ENCODE assay signal across 22 cellular contexts in genomic region chr12:77042834-77043233, GRCh38. TPM values are rescaled to one million over a fixed set of nuclear protein-coding genes. Genes with fewer than 3 reads are reported as not detected.
A peak's percentile ranks its signal among the peaks of the same experiment; 100 is the strongest.
DNase-seq lines count a peak whose midpoint lies in the region; ATAC-seq, FAIRE-seq and TF ChIP-seq lines count a peak whose summit lies in the region.
"Had no signal": no experiment of that assay in that cellular context is flagged by ENCODE, and none has a peak within 500 bp of the region (broad histone marks: within the 10 kb centered on the region; RNA-seq: fewer than 3 reads in every experiment).

No MANE protein-coding gene starts in this region.

- no peak overlapping the region; the same call in 1 of the 2 replicates for H3K4me3 ChIP-seq in GM12878
- H3K4me3 ChIP-seq in HepG2 (replicated peaks in 1 of 3; ENCODE audit: insufficient read depth in 1 of 3, low read depth in 2 of 3, low read length in 3 of 3), result no peak overlapping the region
- H3K4me3 ChIP-seq: gastroesophageal sphincter, spleen, upper lobe of right lung had no signal

- intact Hi-C loops in GM12878 (cut with micrococcal nuclease; ENCODE audit: unreplicated experiment) (loop anchor here (10.0 kb wide), 2 partner anchors 642 to 882 kb away; no protein-coding TSS in a partner anchor), HepG2 (cut with micrococcal nuclease; ENCODE audit: unreplicated experiment) (no loop called here)

- H3K9me3 ChIP-seq in GM12878 (replicated peaks; ENCODE audit: control insufficient read depth, insufficient read depth, low read length) (no peaks in the 10 kb centered on the region; the same call in 1 of the 3 replicates), HepG2 (ENCODE audit: low read length) (no peaks in the 10 kb centered on the region)
- H3K9me3 ChIP-seq: upper lobe of right lung had no signal

- peak; percentile 76 for ATAC-seq in GM18868 (IDR thresholded peaks at IDR 0.05; ENCODE audit: unreplicated experiment)
- peak; percentile 65 for ATAC-seq in GM21515 (IDR thresholded peaks at IDR 0.05; ENCODE audit: unreplicated experiment)
- ATAC-seq in HG03095 (IDR thresholded peaks at IDR 0.05; ENCODE audit: unreplicated experiment), result peak; percentile 65
- ATAC-seq in GM12878, result peak; percentile 70
- no peak for ATAC-seq in HepG2
- ATAC-seq: activated T-cell treated with anti-CD3 and anti-CD28 coated beads, Interleukin-2, amount 50 U/mL, for 72 hours; CD8-positive, alpha-beta T cell; gastroesophageal sphincter; Right ventricle myocardium inferior; upper lobe of right lung had no signal

- TF ChIP-seq RAD21 in GM12878 (IDR thresholded peaks at IDR 0.05; ENCODE audit: insufficient read depth, low read depth, low read length) (no peak), HepG2 (CRISPR knock-in tag; IDR thresholded peaks at IDR 0.05) (no peak)

- H4K20me1 ChIP-seq in GM12878 (ENCODE audit: control insufficient read depth, insufficient read depth), result no peaks in the 10 kb centered on the region
- no peaks in the 10 kb centered on the region for H4K20me1 ChIP-seq in HepG2 (ENCODE audit: insufficient read depth, low read length)

- TF ChIP-seq POLR2A in GM12878 (IDR thresholded peaks at IDR 0.05; ENCODE audit: low read depth, low read length) (no peak), HepG2 (IDR thresholded peaks at IDR 0.05; ENCODE audit: insufficient read depth in 1 of 2, low read depth in 2 of 2, low read length in 2 of 2) (no peak)

- H3K36me3 ChIP-seq in GM12878 (ENCODE audit: control insufficient read depth in 2 of 2, insufficient read depth in 2 of 2, low read length in 1 of 2), result peaks cover 5 to 29% of the 10 kb centered on the region in 2 experiments
- peaks cover 8 to 27% of the 10 kb centered on the region in 2 experiments; a peak in 4 of 5 replicates for H3K36me3 ChIP-seq in HepG2 (replicated peaks in 1 of 2; ENCODE audit: control insufficient read depth in 1 of 2, insufficient read depth in 2 of 2, low read length in 2 of 2)
- H3K36me3 ChIP-seq: gastroesophageal sphincter, upper lobe of right lung had no signal

- 94% methylated on average over 8 of the region's 8 CpGs for whole genome bisulfite sequencing in GM12878 (ENCODE audit: insufficient coverage, insufficient replicate concordance, low lambda C conversion rate, missing lambda C conversion rate)
- WGBS in HepG2 (ENCODE audit: low lambda C conversion rate), result 93% methylated on average over 8 of the region's 8 CpGs

- FAIRE-seq in GM12878 (lab: Jason Lieb, UNC) (no peak), HepG2 (lab: Jason Lieb, UNC) (no peak)
- FAIRE-seq: astrocyte, HTR-8/SVneo had no signal

- in situ Hi-C loops in GM12878 (cut with MboI) (no loop called here), HepG2 (cut with HindIII; ENCODE audit: extremely low pct_ligation_motif_present, low pct_unique_long_range_greater_than_20kb) (no loop called here)

- TF ChIP-seq EP300 in GM12878 (IDR thresholded peaks at IDR 0.05; ENCODE audit: borderline replicate concordance in 1 of 2, control insufficient read depth in 1 of 2, low read depth in 2 of 2, low read length in 2 of 2), result no peak
- no peak for TF ChIP-seq EP300 in HepG2 (IDR thresholded peaks at IDR 0.05; ENCODE audit: low read depth in 2 of 2, low read length in 2 of 2)
- no peak for TF ChIP-seq EP300 in HepG2 (CRISPR knock-in tag; IDR thresholded peaks at IDR 0.05; ENCODE audit: borderline replicate concordance)

- H3K27ac ChIP-seq in GM12878 (ENCODE audit: control insufficient read depth, insufficient read depth) (no peak overlapping the region; the same call in 1 of the 2 replicates), HepG2 (ENCODE audit: extremely low read length, insufficient read depth, low read length) (no peak overlapping the region)
- H3K27ac ChIP-seq: gastroesophageal sphincter, spleen, upper lobe of right lung had no signal

- H3K79me2 ChIP-seq in GM12878 (ENCODE audit: control insufficient read depth, insufficient read depth, low read length) (no peaks in the 10 kb centered on the region), HepG2 (ENCODE audit: insufficient read depth, low read length) (no peaks in the 10 kb centered on the region)

- H3K27me3 ChIP-seq in GM12878 (replicated peaks in 1 of 2; ENCODE audit: control insufficient read depth in 2 of 2, insufficient read depth in 2 of 2, low read length in 1 of 2) (no peaks in the 10 kb centered on the region), HepG2 (ENCODE audit: control insufficient read depth in 1 of 2, insufficient read depth in 2 of 2, low read length in 2 of 2) (no peaks in the 10 kb centered on the region)
- H3K27me3 ChIP-seq: gastroesophageal sphincter, spleen, upper lobe of right lung had no signal

- no TSS peak for BruUV-seq in GM12878 (replicated peaks; lab: Mats Ljungman, UMichigan)
- no TSS peak for BruUV-seq in HepG2 (replicated peaks; lab: Mats Ljungman, UMichigan)

- H3K4me1 ChIP-seq in GM12878 (ENCODE audit: control insufficient read depth, insufficient read depth, low read length) (peaks cover 16% of the 10 kb centered on the region), HepG2 (ENCODE audit: insufficient read depth, low read length) (no peaks in the 10 kb centered on the region)
- H3K4me1 ChIP-seq: gastroesophageal sphincter, spleen, upper lobe of right lung had no signal

- CTCF ChIA-PET in GM12878 (lab: Yijun Ruan, JAX), result interaction anchor here (1.7 to 2.3 kb wide), 2 partner anchors 17 to 32 kb away, joined by 6 to 9 read pairs; no protein-coding TSS in a partner anchor
- CTCF ChIA-PET in HepG2 (lab: Yijun Ruan, JAX; ENCODE audit: low intra/inter-chr PET ratio, low total read pairs), result no interaction called here

- no peak overlapping the region for H2AFZ ChIP-seq in GM12878 (ENCODE audit: control insufficient read depth, low read depth, low read length)
- no peak overlapping the region for H2AFZ ChIP-seq in HepG2 (ENCODE audit: low read length)

- SMC1A ChIA-PET in GM12878 (lab: Charles Lee; ENCODE audit: uncharacterized antibody, unreplicated experiment), result interaction anchor here (0.9 to 1.9 kb wide), 6 partner anchors 10 to 52 kb away, joined by 3 to 6 read pairs (median 4); no protein-coding TSS in a partner anchor

- RAD21 ChIA-PET in GM12878 (lab: Charles Lee; ENCODE audit: unreplicated experiment), result no interaction called here

- no peak for DNase-seq in GM12878 (ENCODE audit: low read depth, low spot score)
- no peak for DNase-seq in superior temporal gyrus (ENCODE audit: extremely low spot score)
- DNase-seq in NOMO-1 (lab: John Stamatoyannopoulos, UW; ENCODE audit: unreplicated experiment in 2 of 2), result no peak
- no peak for DNase-seq in NCI-H2029 (lab: John Stamatoyannopoulos, UW)
- no peak for DNase-seq in HepG2 (ENCODE audit: low spot score)
- DNase-seq: activated naive CD4-positive, alpha-beta T cell treated with anti-CD3 and anti-CD28 coated beads, Interleukin-2, amount 50 U/mL, for 16 hours; activated T-cell treated with anti-CD3 and anti-CD28 coated beads, Interleukin-2, amount 50 U/mL, for 72 hours; CD8-positive, alpha-beta T cell; DMS53; effector CD8-positive, alpha-beta T cell; kidney glomerular epithelial cell; NCI-H524 treated with DMSO at 0.1 percent for 48 hours; spleen; stimulated activated CD4-positive, alpha-beta T cell treated with anti-CD3 and anti-CD28 coated beads, Interleukin-4, amount 100 ng/mL, for 24 hours; upper lobe of right lung had no signal

- TF ChIP-seq CTCF in GM12878 (IDR thresholded peaks at IDR 0.05 in 2 of 3, conservative IDR thresholded peaks at IDR 0.05 in 1 of 3; ENCODE audit: control insufficient read depth in 2 of 3, extremely low read depth in 1 of 3, insufficient read depth in 1 of 3, low read depth in 3 of 3, low read length in 3 of 3), result no peak
- TF ChIP-seq CTCF in HepG2 (CRISPR knock-in tag; IDR thresholded peaks at IDR 0.05), result no peak

- POLR2A ChIA-PET in GM12878 (lab: Charles Lee) (interaction anchor here (1.3 kb wide), 1 partner anchor 21 kb away, joined by 3 read pairs; no protein-coding TSS in a partner anchor), HepG2 (lab: Yijun Ruan, JAX) (no interaction called here)

- H3K4me2 ChIP-seq in GM12878 (ENCODE audit: control insufficient read depth, insufficient read depth) (no peak overlapping the region; the same call in 1 of the 2 replicates), HepG2 (ENCODE audit: low read depth, low read length) (no peak overlapping the region)

- H3K9ac ChIP-seq in GM12878 (ENCODE audit: control insufficient read depth, insufficient read depth, low read length) (no peak overlapping the region), HepG2 (ENCODE audit: insufficient read depth, low read depth, low read length) (no peak overlapping the region)

RNA-seq across cellular contexts. Expression of gene E2F7, which starts 22.5 kb away (rescaled TPM):
- 48.1 and 50.4 TPM in 2 replicates for total RNA-seq in GM12878 (2013; cell fraction: nucleolus; rRNA removed)
- total RNA-seq in GM12878 (2014; rRNA removed), result 16.9 and 17.7 TPM in 2 replicates
- total RNA-seq in GM12878 (2014; rRNA removed; fragmentation: Illumina TruSeq; extraction: Trizol), result 21.2 and 22.3 TPM in 2 replicates
- 26.1 and 29.7 TPM in 2 replicates for total RNA-seq in GM12878 (2021)
- 3.2 TPM for polyA plus RNA-seq in GM12878 (2011; ENCODE audit: low read depth)
- polyA plus RNA-seq in GM12878 (2011; rRNA removed), result 15.6 and 18.0 TPM in 2 replicates
- 9.6 and 9.9 TPM in 2 replicates for polyA plus RNA-seq in GM12878 (2011; cell fraction: cytosol; rRNA removed)
- 34.9 and 45.1 TPM in 2 replicates for polyA plus RNA-seq in GM12878 (2011; cell fraction: nucleus; rRNA removed)
- 5.4 and 6.7 TPM in 2 replicates for polyA plus RNA-seq in GM12878 (2012)
- 32.1 and 34.2 TPM in 2 replicates for polyA plus RNA-seq in GM12878 (2014; fragmentation: Illumina TruSeq; extraction: Trizol)
- polyA plus RNA-seq in GM12878 (2014; fragmentation: Nextera tagmentation; extraction: Ambion mirVana), result 1 to 10 TPM; 5.6 to 7.0 TPM
- polyA plus RNA-seq in GM12878 (2014; rRNA removed), result 18.1 and 18.5 TPM in 2 replicates
- polyA plus RNA-seq in GM12878 (2016; fragmentation: Nextera tagmentation; extraction: Ambion mirVana), result 10 to 100 TPM; 24.7 to 27.4 TPM
- polyA minus RNA-seq in GM12878 (2011; rRNA and poly(A)+ RNA removed), result 13.2 and 13.4 TPM in 2 replicates
- polyA minus RNA-seq in GM12878 (2011; cell fraction: cytosol; rRNA and poly(A)+ RNA removed), result 7.2 and 7.7 TPM in 2 replicates
- 30.2 and 55.2 TPM in 2 replicates for polyA minus RNA-seq in GM12878 (2011; cell fraction: nucleus; rRNA and poly(A)+ RNA removed)
- total RNA-seq in HepG2 (2016; rRNA removed; fragmentation: Illumina TruSeq; extraction: Trizol), result 7.3 and 9.1 TPM in 2 replicates
- total RNA-seq in HepG2 (2016; cell fraction: cytosol; rRNA removed; fragmentation: Illumina TruSeq; extraction: Trizol; ENCODE audit: low read depth), result 0.88 and 1.0 TPM in 2 replicates
- total RNA-seq in HepG2 (2016; cell fraction: insoluble cytoplasmic fraction; rRNA removed; fragmentation: Illumina TruSeq; extraction: Trizol), result 7.3 and 8.5 TPM in 2 replicates
- 2.5 and 3.6 TPM in 2 replicates for total RNA-seq in HepG2 (2016; cell fraction: membrane; rRNA removed; fragmentation: Illumina TruSeq; extraction: Trizol)
- total RNA-seq in HepG2 (2016; cell fraction: nucleus; rRNA removed; fragmentation: Illumina TruSeq; extraction: Trizol), result 9.1 and 13.5 TPM in 2 replicates
- polyA plus RNA-seq in HepG2 (2011; rRNA removed), result 1.1 and 1.7 TPM in 2 replicates
- 0.82 and 0.83 TPM in 2 replicates for polyA plus RNA-seq in HepG2 (2011; cell fraction: cytosol; rRNA removed)
- polyA plus RNA-seq in HepG2 (2011; cell fraction: nucleus; rRNA removed), result 2.6 and 3.6 TPM in 2 replicates
- 0.63 and 1.6 TPM in 2 replicates for polyA plus RNA-seq in HepG2 (2012)
- polyA plus RNA-seq in HepG2 (2016; cell fraction: cytosol; fragmentation: Illumina TruSeq; extraction: Trizol; ENCODE audit: low read depth), result 0.17 and 0.53 TPM in 2 replicates
- 6.4 and 6.9 TPM in 2 replicates for polyA plus RNA-seq in HepG2 (2016; cell fraction: insoluble cytoplasmic fraction; fragmentation: Illumina TruSeq; extraction: Trizol; ENCODE audit: low read depth)
- polyA plus RNA-seq in HepG2 (2016; cell fraction: membrane; fragmentation: Illumina TruSeq; extraction: Trizol; ENCODE audit: low read depth), result 0.88 and 0.95 TPM in 2 replicates
- polyA plus RNA-seq in HepG2 (2016; cell fraction: nucleus; fragmentation: Illumina TruSeq; extraction: Trizol; ENCODE audit: insufficient read depth, low read depth), result 7.4 and 7.5 TPM in 2 replicates
- 2.2 and 11.3 TPM in 2 replicates for polyA minus RNA-seq in HepG2 (2011; rRNA and poly(A)+ RNA removed; ENCODE audit: low replicate concordance)
- 1.3 and 2.4 TPM in 2 replicates for polyA minus RNA-seq in HepG2 (2011; cell fraction: cytosol; rRNA and poly(A)+ RNA removed)
- 8.6 and 10.4 TPM in 2 replicates for polyA minus RNA-seq in HepG2 (2011; cell fraction: nucleus; rRNA and poly(A)+ RNA removed)
